In the genomic region with DNA sequence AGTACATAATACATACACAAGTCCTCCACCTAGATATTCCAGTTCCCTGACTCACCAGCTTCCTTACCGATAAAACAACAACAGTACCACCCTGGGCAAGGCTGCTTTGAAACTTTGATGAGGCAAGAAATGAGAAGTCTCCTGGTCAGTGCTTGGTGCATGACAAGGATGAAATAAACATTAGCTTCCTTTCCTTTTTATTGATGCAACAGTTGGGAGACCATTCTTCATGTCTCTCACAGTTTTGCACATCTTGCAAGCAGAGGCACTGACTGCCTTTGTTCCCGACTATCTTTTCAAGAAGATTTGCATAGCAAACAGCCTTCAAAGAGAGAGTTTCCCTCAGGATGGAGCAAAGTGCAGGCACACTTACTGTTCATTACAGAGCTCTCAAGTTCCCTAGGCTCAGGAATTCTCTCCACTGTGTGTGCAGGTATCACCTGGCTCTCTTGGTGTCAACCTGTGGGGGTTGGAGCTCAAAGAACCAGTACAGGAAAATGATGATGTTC, we compare ENCODE assay signal across 1 cellular context.
A peak's percentile ranks its signal among the peaks of the same experiment; 100 is the strongest.
TF ChIP-seq lines count a peak whose summit lies in the region.

No MANE protein-coding gene starts in this region.

TF ChIP-seq in IMR-90, 13 proteins besides CTCF, POLR2A, EP300 and RAD21 (continued from another document):
- TF ChIP-seq RCOR1 (IDR thresholded peaks at IDR 0.05; ENCODE audit: insufficient replicate concordance, low read length) (no peak), FOS (IDR thresholded peaks at IDR 0.05; ENCODE audit: low read depth, low read length) (peak; percentile 50; the same call in 1 of the 2 replicates)
